In genomic region chr11:32893091-32893946, GRCh38 we compare ENCODE assay signal across 8 cellular contexts. TPM values are rescaled to one million over a fixed set of nuclear protein-coding genes. Genes with fewer than 3 reads are reported as not detected.
DNase-seq lines count a peak whose midpoint lies in the region; ATAC-seq, FAIRE-seq and TF ChIP-seq lines count a peak whose summit lies in the region.

No MANE protein-coding gene starts in this region.

- no peak for TF ChIP-seq EP300 in esophagus muscularis mucosa (IDR thresholded peaks at IDR 0.05)

- intact Hi-C loops in A673 (cut with micrococcal nuclease; ENCODE audit: unreplicated experiment) (loop anchor here (2.0 to 5.0 kb wide), 3 partner anchors 21 to 174 kb away; no protein-coding TSS in a partner anchor), esophagus muscularis mucosa (cut with DNase I) (loop anchor here (5.0 kb wide), 1 partner anchor 144 kb away; the partner anchor contains the start of gene TCP11L1)

- POLR2A ChIA-PET in A673 (lab: Charles Lee; ENCODE audit: low non-redundant PET): interaction anchor here (0.6 kb wide), 1 partner anchor 51 kb away, joined by 3 read pairs; no protein-coding TSS in a partner anchor

- H3K9me3 Mint-ChIP-seq in activated T-cell treated with anti-CD3 and anti-CD28 coated beads, Interleukin-2, amount 50 U/mL, for 4 hours: no peaks in the 10 kb centered on the region
- no peaks in the 10 kb centered on the region for H3K9me3 Mint-ChIP-seq in naive B cell
- H3K9me3 Mint-ChIP-seq in stimulated activated naive CD8-positive, alpha-beta T cell treated with anti-CD3 and anti-CD28 coated beads, Interleukin-15, Interleukin-2, amounts not matched to agents 100 ng/mL and 50 ng/mL, for 24 hours: no peaks in the 10 kb centered on the region

- H3K27ac ChIP-seq in A673 (ENCODE audit: low read depth, low read length, poor library complexity, severe bottlenecking) (peak overlapping the region; percentile 85), esophagus muscularis mucosa (replicated peaks in 1 of 4) (peak overlapping the region; percentile 85 to 97 (median 96))

- peaks cover 34% of the 10 kb centered on the region for H3K4me1 Mint-ChIP-seq in activated T-cell treated with anti-CD3 and anti-CD28 coated beads, Interleukin-2, amount 50 U/mL, for 4 hours (ENCODE audit: low read depth)
- peaks cover 22 to 30% (median 23%) of the 10 kb centered on the region in 3 donors for H3K4me1 Mint-ChIP-seq in naive B cell
- H3K4me1 Mint-ChIP-seq in stimulated activated naive CD8-positive, alpha-beta T cell treated with anti-CD3 and anti-CD28 coated beads, Interleukin-15, Interleukin-2, amounts not matched to agents 100 ng/mL and 50 ng/mL, for 24 hours (ENCODE audit: low read depth): peaks cover 44% of the 10 kb centered on the region

- peak overlapping the region; percentile 80 to 93 (median 91) for H3K27ac Mint-ChIP-seq in naive B cell
- H3K27ac Mint-ChIP-seq in stimulated activated naive CD8-positive, alpha-beta T cell treated with anti-CD3 and anti-CD28 coated beads, Interleukin-15, Interleukin-2, amounts not matched to agents 100 ng/mL and 50 ng/mL, for 24 hours: peak overlapping the region; percentile 96

- H3K4me3 ChIP-seq in A673 (ENCODE audit: low read depth, low read length, poor library complexity, severe bottlenecking) (peak overlapping the region; percentile 77), esophagus muscularis mucosa (peak overlapping the region; percentile 71 to 99 (median 96))

- BruUV-seq in A673 (replicated peaks; lab: Mats Ljungman, UMichigan): no TSS peak

- FAIRE-seq in GM12892 (lab: Jason Lieb, UNC): no peak

- peak; percentile 36 for ATAC-seq in HG02943 (IDR thresholded peaks at IDR 0.05; ENCODE audit: low read depth, unreplicated experiment)
- ATAC-seq in activated T-cell treated with anti-CD3 and anti-CD28 coated beads, Interleukin-2, amount 50 U/mL, for 4 hours: peak; percentile 53 to 59
- peak; percentile 57 to 62 for ATAC-seq in naive B cell (ENCODE audit: low read depth in 2 of 2)

- 0% methylated on average over 8 of the region's 92 CpGs for WGBS in esophagus muscularis mucosa

- H3K4me3 Mint-ChIP-seq in activated T-cell treated with anti-CD3 and anti-CD28 coated beads, Interleukin-2, amount 50 U/mL, for 4 hours: peak overlapping the region; percentile 95
- H3K4me3 Mint-ChIP-seq in naive B cell: peak overlapping the region; percentile 91 to 98 (median 95)
- H3K4me3 Mint-ChIP-seq in stimulated activated naive CD8-positive, alpha-beta T cell treated with anti-CD3 and anti-CD28 coated beads, Interleukin-15, Interleukin-2, amounts not matched to agents 100 ng/mL and 50 ng/mL, for 24 hours: peak overlapping the region; percentile 87

- no peaks in the 10 kb centered on the region for H3K27me3 ChIP-seq in A673 (replicated peaks; ENCODE audit: insufficient read depth, low read depth, low read length, poor library complexity)
- H3K27me3 ChIP-seq in esophagus muscularis mucosa: no peaks in the 10 kb centered on the region

- no peaks in the 10 kb centered on the region for H3K36me3 Mint-ChIP-seq in activated T-cell treated with anti-CD3 and anti-CD28 coated beads, Interleukin-2, amount 50 U/mL, for 4 hours (ENCODE audit: insufficient read depth)
- H3K36me3 Mint-ChIP-seq in naive B cell: no peaks in the 10 kb centered on the region
- peaks cover 7% of the 10 kb centered on the region for H3K36me3 Mint-ChIP-seq in stimulated activated naive CD8-positive, alpha-beta T cell treated with anti-CD3 and anti-CD28 coated beads, Interleukin-15, Interleukin-2, amounts not matched to agents 100 ng/mL and 50 ng/mL, for 24 hours (ENCODE audit: low read depth)

- CTCF ChIA-PET in A673 (lab: Charles Lee): interaction anchor here (0.6 to 1.2 kb wide), 5 partner anchors 12 to 172 kb away, joined by 3 to 6 read pairs (median 4); no protein-coding TSS in a partner anchor

- H3K36me3 ChIP-seq in A673 (ENCODE audit: insufficient read depth, low read length, poor library complexity, severe bottlenecking) (no peaks in the 10 kb centered on the region), esophagus muscularis mucosa (no peaks in the 10 kb centered on the region)

- TF ChIP-seq CTCF in A673 (conservative IDR thresholded peaks at IDR 0.05; ENCODE audit: low read depth, low read length) (peak; percentile 81), esophagus muscularis mucosa (IDR thresholded peaks at IDR 0.05) (peak; percentile 46 to 57 (median 47))

- H3K4me1 ChIP-seq in A673 (ENCODE audit: insufficient read depth, low read length, poor library complexity, severe bottlenecking): peaks cover 32% of the 10 kb centered on the region
- peaks cover 10 to 32% (median 21%) of the 10 kb centered on the region in 4 donors for H3K4me1 ChIP-seq in esophagus muscularis mucosa

- peak; percentile 86 for DNase-seq in A673 (ENCODE audit: low spot score)
- DNase-seq in GM12892 (ENCODE audit: insufficient read length): peak; percentile 39
- peak; percentile 34 for DNase-seq in NCI-H226
- peak; percentile 47 for DNase-seq in activated T-cell treated with anti-CD3 and anti-CD28 coated beads, Interleukin-2, amount 50 U/mL, for 4 hours
- DNase-seq in esophagus muscularis mucosa (ENCODE audit: extremely low spot score): no peak
- DNase-seq in naive B cell: peak; percentile 69

- H3K9me3 ChIP-seq in A673 (ENCODE audit: low read depth, low read length, poor library complexity, severe bottlenecking) (no peaks in the 10 kb centered on the region), esophagus muscularis mucosa (no peaks in the 10 kb centered on the region)

- H3K27me3 Mint-ChIP-seq in activated T-cell treated with anti-CD3 and anti-CD28 coated beads, Interleukin-2, amount 50 U/mL, for 4 hours (ENCODE audit: low read depth): no peaks in the 10 kb centered on the region
- H3K27me3 Mint-ChIP-seq in naive B cell: no peaks in the 10 kb centered on the region
- H3K27me3 Mint-ChIP-seq in stimulated activated naive CD8-positive, alpha-beta T cell treated with anti-CD3 and anti-CD28 coated beads, Interleukin-15, Interleukin-2, amounts not matched to agents 100 ng/mL and 50 ng/mL, for 24 hours: no peaks in the 10 kb centered on the region

- peak; percentile 54 for TF ChIP-seq POLR2A in GM12892 (IDR thresholded peaks at IDR 0.05; ENCODE audit: low read depth, low read length)
- TF ChIP-seq POLR2A in esophagus muscularis mucosa (IDR thresholded peaks at IDR 0.05; ENCODE audit: low read depth): no peak

RNA-seq across cellular contexts. Expression of gene QSER1, which starts 0.7 kb away (rescaled TPM):
- 98.6 and 111 TPM in 2 replicates for total RNA-seq in A673 (2021)
- 7.5 TPM for polyA plus RNA-seq in GM12892 (2012; ENCODE audit: missing spikeins)
- 10 to 100 TPM in 1 of 3 donors, 1 to 10 TPM in 2; 9.0 to 10.4 (median 9.2) TPM for total RNA-seq in activated T-cell treated with anti-CD3 and anti-CD28 coated beads, Interleukin-2, amount 50 U/mL, for 4 hours
- 10 to 100 TPM; 18.9 to 23.7 (median 21.9) TPM for total RNA-seq in esophagus muscularis mucosa
- polyA plus RNA-seq in naive B cell (ENCODE audit: low read depth in 6 of 6): 1 to 10 TPM in 5 of 6 donors, not detected in 1; 1.0 to 2.0 (median 1.8) TPM
